ENCODE assay signal across 1 cellular context in genomic region chr16:73414636-73415035, GRCh38.
TF ChIP-seq lines count a peak whose summit lies in the region.

No MANE protein-coding gene starts in this region.

TF ChIP-seq in GM23338, 12 proteins besides CTCF, POLR2A, EP300 and RAD21:
- TF ChIP-seq ZNF462 (CRISPR knock-in tag; IDR thresholded peaks at IDR 0.05) (no peak), CREB1 (CRISPR knock-in tag; IDR thresholded peaks at IDR 0.05; ENCODE audit: low read depth) (no peak), EZH2 (IDR thresholded peaks at IDR 0.05; ENCODE audit: low read depth, unreplicated experiment) (no peak), ETS1 (IDR thresholded peaks at IDR 0.05) (no peak), REST (IDR thresholded peaks at IDR 0.05; ENCODE audit: unreplicated experiment) (no peak), NANOG (IDR thresholded peaks at IDR 0.05; ENCODE audit: borderline replicate concordance) (no peak), JUNB (IDR thresholded peaks at IDR 0.05; ENCODE audit: unreplicated experiment) (no peak), ZNF114 (CRISPR knock-in tag; IDR thresholded peaks at IDR 0.05) (no peak), EZH2phosphoT487 (IDR thresholded peaks at IDR 0.05; ENCODE audit: unreplicated experiment) (no peak), ZNF331 (CRISPR knock-in tag; IDR thresholded peaks at IDR 0.05; ENCODE audit: low read depth) (no peak), STAT1 (IDR thresholded peaks at IDR 0.05; ENCODE audit: unreplicated experiment) (no peak), POLR2AphosphoS5 (IDR thresholded peaks at IDR 0.05; ENCODE audit: low read depth) (no peak)
